8 cellular contexts compared by ENCODE assay signal in the genomic region with DNA sequence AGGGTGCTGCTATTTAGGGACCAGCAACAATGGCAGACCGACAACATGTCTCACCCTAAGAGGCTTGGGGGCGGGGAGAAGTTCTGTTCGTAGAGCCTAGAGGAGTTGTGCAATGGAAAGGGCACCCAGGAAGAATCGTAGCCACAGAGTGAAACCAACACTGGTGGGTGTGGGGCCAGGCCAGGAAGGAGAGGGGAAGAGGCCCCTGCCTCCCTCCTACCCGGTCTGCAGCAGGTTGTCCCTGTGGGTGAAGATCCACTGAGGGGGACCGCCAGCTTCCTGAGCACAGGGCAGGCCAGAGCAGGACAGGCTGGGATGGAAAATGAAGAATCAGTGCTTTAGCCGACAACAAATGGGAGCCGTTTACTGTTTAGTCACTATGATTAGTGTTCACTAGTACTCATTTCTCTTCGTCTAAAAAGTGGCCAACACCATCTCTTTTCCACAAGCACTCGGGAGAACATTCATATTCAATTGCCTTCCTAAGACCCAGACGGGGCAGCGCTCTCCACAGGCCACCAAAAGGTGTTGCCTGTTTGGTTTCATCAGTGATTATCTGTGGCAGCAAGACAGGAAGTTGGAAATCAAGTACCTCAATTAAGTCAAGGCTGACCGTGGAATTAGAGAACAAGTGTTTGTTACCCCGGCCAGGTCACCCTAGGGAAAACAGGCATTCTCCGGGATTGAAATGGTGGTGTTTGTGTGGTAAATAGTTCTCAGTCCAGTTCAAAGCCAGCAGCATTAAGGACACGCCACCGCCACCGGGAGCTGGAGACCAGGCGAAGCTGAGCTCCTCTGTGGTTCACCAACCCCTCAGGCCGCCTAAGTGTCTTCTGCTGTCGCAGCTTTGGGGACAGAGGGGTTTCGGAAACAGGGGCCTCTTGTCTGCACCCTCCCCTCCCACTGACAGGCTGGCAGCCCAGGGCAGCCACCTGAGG. TPM values are rescaled to one million over a fixed set of nuclear protein-coding genes. Genes with fewer than 3 reads are reported as not detected.
A peak's percentile ranks its signal among the peaks of the same experiment; 100 is the strongest.
DNase-seq lines count a peak whose midpoint lies in the region; ATAC-seq, FAIRE-seq and TF ChIP-seq lines count a peak whose summit lies in the region.

No MANE protein-coding gene starts in this region.

- H3K36me3 Mint-ChIP-seq in activated CD8-positive, alpha-beta memory T cell treated with anti-CD3 and anti-CD28 coated beads, Interleukin-2, amount 10 ng/mL, durations not matched to agents 7 days and 5 days, result no peaks in the 10 kb centered on the region
- no peaks in the 10 kb centered on the region for H3K36me3 Mint-ChIP-seq in type B pancreatic cell

- H3K27ac Mint-ChIP-seq in activated CD8-positive, alpha-beta memory T cell treated with anti-CD3 and anti-CD28 coated beads, Interleukin-2, amount 10 ng/mL, durations not matched to agents 7 days and 5 days, result peak overlapping the region; percentile 76
- H3K27ac Mint-ChIP-seq in type B pancreatic cell, result peak overlapping the region; percentile 86

- H3K4me3 Mint-ChIP-seq in activated CD8-positive, alpha-beta memory T cell treated with anti-CD3 and anti-CD28 coated beads, Interleukin-2, amount 10 ng/mL, durations not matched to agents 7 days and 5 days, result peak overlapping the region; percentile 71
- peak overlapping the region; percentile 86 for H3K4me3 Mint-ChIP-seq in type B pancreatic cell

- no peak for TF ChIP-seq POLR2A in esophagus muscularis mucosa (IDR thresholded peaks at IDR 0.05; ENCODE audit: low read depth)

- peaks cover 32% of the 10 kb centered on the region for H3K4me1 Mint-ChIP-seq in activated CD8-positive, alpha-beta memory T cell treated with anti-CD3 and anti-CD28 coated beads, Interleukin-2, amount 10 ng/mL, durations not matched to agents 7 days and 5 days
- peaks cover 39% of the 10 kb centered on the region for H3K4me1 Mint-ChIP-seq in type B pancreatic cell (ENCODE audit: unreplicated experiment)

- H3K27ac ChIP-seq in esophagus muscularis mucosa (replicated peaks in 1 of 4) (peak overlapping the region; percentile 89 to 96 (median 92)), osteoblast (ENCODE audit: low read depth, low read length) (no peak overlapping the region)

- no peaks in the 10 kb centered on the region for H3K27me3 Mint-ChIP-seq in activated CD8-positive, alpha-beta memory T cell treated with anti-CD3 and anti-CD28 coated beads, Interleukin-2, amount 10 ng/mL, durations not matched to agents 7 days and 5 days
- H3K27me3 Mint-ChIP-seq in type B pancreatic cell, result peaks cover 7% of the 10 kb centered on the region

- TF ChIP-seq EP300 in esophagus muscularis mucosa (IDR thresholded peaks at IDR 0.05), result no peak

- no peaks in the 10 kb centered on the region for H3K27me3 ChIP-seq in MG63
- H3K27me3 ChIP-seq in esophagus muscularis mucosa, result no peaks in the 10 kb centered on the region
- H3K27me3 ChIP-seq in osteoblast (ENCODE audit: insufficient read depth, low read length), result peaks cover 2% of the 10 kb centered on the region

- no peak for FAIRE-seq in HTR-8/SVneo (lab: Jason Lieb, UNC)

- WGBS in esophagus muscularis mucosa, result 51% methylated on average over 18 of the region's 22 CpGs

- peak; percentile 57 for DNase-seq in G401 (ENCODE audit: low spot score)
- DNase-seq in MG63, result no peak
- DNase-seq in activated CD8-positive, alpha-beta memory T cell treated with anti-CD3 and anti-CD28 coated beads, Interleukin-2, amount 10 ng/mL, durations not matched to agents 7 days and 5 days, result peak; percentile 60
- DNase-seq in esophagus muscularis mucosa (ENCODE audit: extremely low spot score), result no peak
- DNase-seq in osteoblast (ENCODE audit: insufficient read length, low spot score, missing footprints), result peak; percentile 94
- DNase-seq in type B pancreatic cell (ENCODE audit: extremely low spot score, unreplicated experiment), result no peak
- no peak for DNase-seq in NCI-H1105 treated with DMSO at 0.1 percent for 48 hours (lab: John Stamatoyannopoulos, UW)
- DNase-seq in HTR-8/SVneo (ENCODE audit: insufficient read length, low spot score), result no peak

- H3K4me3 ChIP-seq in MG63 (peak overlapping the region; percentile 74), esophagus muscularis mucosa (peak overlapping the region; percentile 87 to 98 (median 92)), osteoblast (ENCODE audit: insufficient read depth, low read length) (peak overlapping the region; percentile 80)

- CTCF ChIA-PET in activated CD8-positive, alpha-beta memory T cell treated with anti-CD3 and anti-CD28 coated beads, Interleukin-2, amount 10 ng/mL, durations not matched to agents 7 days and 5 days (lab: Charles Lee), result interaction anchor here (1.6 to 2.3 kb wide), 3 partner anchors 12 to 518 kb away, joined by 3 to 7 read pairs (median 4); no protein-coding TSS in a partner anchor

- no peaks in the 10 kb centered on the region for H3K9me3 Mint-ChIP-seq in activated CD8-positive, alpha-beta memory T cell treated with anti-CD3 and anti-CD28 coated beads, Interleukin-2, amount 10 ng/mL, durations not matched to agents 7 days and 5 days (ENCODE audit: low read depth)
- no peaks in the 10 kb centered on the region for H3K9me3 Mint-ChIP-seq in type B pancreatic cell

- H3K36me3 ChIP-seq in MG63 (no peaks in the 10 kb centered on the region), esophagus muscularis mucosa (no peaks in the 10 kb centered on the region), osteoblast (ENCODE audit: insufficient read depth, low read length) (no peaks in the 10 kb centered on the region)

- H2AFZ ChIP-seq in osteoblast (ENCODE audit: low read length), result peak overlapping the region; percentile 92

- peaks cover 9% of the 10 kb centered on the region for H4K20me1 ChIP-seq in osteoblast (ENCODE audit: insufficient read depth, low read length)

- intact Hi-C loops in esophagus muscularis mucosa (cut with DNase I), result loop anchor here (5.0 kb wide), 1 partner anchor 78 kb away; no protein-coding TSS in a partner anchor

- H3K4me2 ChIP-seq in osteoblast (ENCODE audit: insufficient read depth, low read length), result peak overlapping the region; percentile 88

- H3K9me3 ChIP-seq in MG63, result no peaks in the 10 kb centered on the region
- no peaks in the 10 kb centered on the region for H3K9me3 ChIP-seq in esophagus muscularis mucosa
- H3K9me3 ChIP-seq in osteoblast (ENCODE audit: low read depth, low read length), result no peaks in the 10 kb centered on the region

- no peak for TF ChIP-seq CTCF in esophagus muscularis mucosa (IDR thresholded peaks at IDR 0.05)
- no peak for TF ChIP-seq CTCF in osteoblast (IDR thresholded peaks at IDR 0.05; ENCODE audit: extremely low read depth, low read depth, low read length)
- no peak for TF ChIP-seq CTCF in type B pancreatic cell (conservative IDR thresholded peaks at IDR 0.05)

- in situ Hi-C loops in G401 (cut with HindIII; ENCODE audit: low sequenced_read_pairs), result no loop called here

- H3K4me1 ChIP-seq in esophagus muscularis mucosa, result peaks cover 30 to 41% (median 39%) of the 10 kb centered on the region in 4 donors
- H3K4me1 ChIP-seq in osteoblast (ENCODE audit: insufficient read depth, low read length), result peaks cover 9% of the 10 kb centered on the region

- peaks cover 15% of the 10 kb centered on the region for H3K79me2 ChIP-seq in osteoblast (ENCODE audit: insufficient read depth, low read length)

- ATAC-seq in activated CD8-positive, alpha-beta memory T cell treated with anti-CD3 and anti-CD28 coated beads, Interleukin-2, amount 10 ng/mL, durations not matched to agents 7 days and 5 days, result peak; percentile 10

RNA-seq across cellular contexts. Expression of a gene that starts 1.0 kb away (rescaled TPM):
- total RNA-seq in G401 (2014; rRNA removed; shearing (Covaris generic)), result 4.2 and 4.5 TPM in 2 replicates
- 2.5 and 2.7 TPM in 2 replicates for total RNA-seq in MG63 (2014; rRNA removed; shearing (Covaris generic); ENCODE audit: low replicate concordance)
- total RNA-seq in activated CD8-positive, alpha-beta memory T cell treated with anti-CD3 and anti-CD28 coated beads, Interleukin-2, amount 10 ng/mL, durations not matched to agents 7 days and 5 days, result 10 to 100 TPM; 40.0 to 43.5 TPM
- total RNA-seq in esophagus muscularis mucosa (10 to 100 TPM; 11.2 to 27.8 (median 14.3) TPM), osteoblast (7.6 and 7.7 TPM in 2 replicates), type B pancreatic cell (ENCODE audit: low replicate concordance) (70.9 and 97.6 TPM in 2 replicates)

Comparison
In these comparisons a context has a peak if more than half of its experiments do, and no peak if none do; other contexts are left out.
1. DNase-seq: peak in G401 (single experiment), activated CD8-positive, alpha-beta memory T cell treated with anti-CD3 and anti-CD28 coated beads, Interleukin-2, amount 10 ng/mL, durations not matched to agents 7 days and 5 days (single experiment) and osteoblast (single experiment); none in MG63 (single experiment), esophagus muscularis mucosa (single experiment), type B pancreatic cell (single experiment), NCI-H1105 treated with DMSO at 0.1 percent for 48 hours (single experiment) and HTR-8/SVneo (single experiment).
2. Peak in every context shown above with its lines, with median percentiles within 50 percentile points of each other: H3K4me3 ChIP-seq.